ENCODE assay signal across 14 cellular contexts in the genomic region with DNA sequence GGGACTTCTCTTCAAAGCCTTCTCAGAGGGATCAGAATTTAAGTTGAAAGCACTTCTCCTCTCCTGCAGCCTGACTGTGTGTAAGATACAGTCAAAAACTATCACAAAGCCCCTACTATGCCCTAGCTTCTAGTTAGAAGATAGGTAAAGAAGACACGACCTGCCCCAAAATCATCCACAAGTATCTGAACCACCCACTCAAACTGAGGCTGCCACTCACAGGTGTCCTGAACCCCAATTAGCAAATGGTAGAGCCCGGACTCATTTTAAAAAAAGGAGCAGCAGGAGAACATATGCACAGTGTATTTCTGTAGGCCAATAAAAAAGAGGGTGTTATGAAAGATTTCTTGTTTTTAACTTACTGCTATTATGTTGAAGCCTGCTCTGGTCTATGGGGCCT.
DNase-seq lines count a peak whose midpoint lies in the region; ATAC-seq and TF ChIP-seq lines count a peak whose summit lies in the region.
"Had no signal": no experiment of that assay in that cellular context is flagged by ENCODE, and none has a peak within 500 bp of the region (broad histone marks: within the 10 kb centered on the region; RNA-seq: fewer than 3 reads in every experiment).

No MANE protein-coding gene starts in this region.

- no peaks in the 10 kb centered on the region for H3K27me3 Mint-ChIP-seq in activated T-cell treated with anti-CD3 and anti-CD28 coated beads, Interleukin-2, amount 50 U/mL, for 24 hours
- H3K27me3 Mint-ChIP-seq in T-helper 17 cell (no peaks in the 10 kb centered on the region), brain (no peaks in the 10 kb centered on the region)

- peak overlapping the region; percentile 72 for H3K4me3 Mint-ChIP-seq in activated T-cell treated with anti-CD3 and anti-CD28 coated beads, Interleukin-2, amount 50 U/mL, for 24 hours
- H3K4me3 Mint-ChIP-seq in T-helper 17 cell (peak overlapping the region; percentile 81), brain (peak overlapping the region in 1 of 5 experiments; percentile 74)
- peak overlapping the region; percentile 60 for H3K4me3 Mint-ChIP-seq in stimulated activated effector memory CD8-positive, alpha-beta T cell treated with anti-CD3 and anti-CD28 coated beads, Interleukin-12 subunit alpha, Interleukin-12 subunit beta, amount 100 ng/mL, for 72 hours

- peak overlapping the region; percentile 93 for H3K27ac Mint-ChIP-seq in activated T-cell treated with anti-CD3 and anti-CD28 coated beads, Interleukin-2, amount 50 U/mL, for 24 hours
- H3K27ac Mint-ChIP-seq in T-helper 17 cell (peak overlapping the region; percentile 99), brain (peak overlapping the region in 4 of 5 experiments; percentile 10 to 84 (median 44))
- H3K27ac Mint-ChIP-seq in stimulated activated effector memory CD8-positive, alpha-beta T cell treated with anti-CD3 and anti-CD28 coated beads, Interleukin-12 subunit alpha, Interleukin-12 subunit beta, amount 100 ng/mL, for 72 hours: peak overlapping the region; percentile 78

- no peaks in the 10 kb centered on the region for H3K9me3 Mint-ChIP-seq in activated T-cell treated with anti-CD3 and anti-CD28 coated beads, Interleukin-2, amount 50 U/mL, for 24 hours
- peaks cover 0 to 3% (median 0%) of the 10 kb centered on the region in 5 experiments for H3K9me3 Mint-ChIP-seq in brain
- H3K9me3 Mint-ChIP-seq in stimulated activated effector memory CD8-positive, alpha-beta T cell treated with anti-CD3 and anti-CD28 coated beads, Interleukin-12 subunit alpha, Interleukin-12 subunit beta, amount 100 ng/mL, for 72 hours: no peaks in the 10 kb centered on the region

- no peak for DNase-seq in activated T-cell treated with anti-CD3 and anti-CD28 coated beads, Interleukin-2, amount 50 U/mL, for 24 hours
- DNase-seq in activated T-cell treated with anti-CD3 and anti-CD28 coated beads, Interleukin-2, amount 50 U/mL, for 1 hour: no peak
- no peak for DNase-seq in T-helper 17 cell
- peak in 1 of 2 donors; percentile 49 for DNase-seq in stimulated activated effector memory CD8-positive, alpha-beta T cell treated with anti-CD3 and anti-CD28 coated beads, Interleukin-12 subunit alpha, Interleukin-12 subunit beta, amount 100 ng/mL, for 72 hours (ENCODE audit: low spot score in 2 of 2)
- no peak for DNase-seq in NCI-H446 (lab: John Stamatoyannopoulos, UW)
- DNase-seq: DMS53; erythroblast; NCI-H69; SHP77 treated with DMSO at 0.1 percent for 48 hours; stimulated activated CD4-positive, alpha-beta T cell treated with anti-CD3 and anti-CD28 coated beads, Interleukin-2, amount 100 ng/mL, for 48 hours; WERI-Rb-1 had no signal

- peaks cover 7% of the 10 kb centered on the region for H3K36me3 Mint-ChIP-seq in activated T-cell treated with anti-CD3 and anti-CD28 coated beads, Interleukin-2, amount 50 U/mL, for 24 hours (ENCODE audit: low read depth)
- peaks cover 3% of the 10 kb centered on the region for H3K36me3 Mint-ChIP-seq in T-helper 17 cell (ENCODE audit: low read depth)
- no peaks in the 10 kb centered on the region for H3K36me3 Mint-ChIP-seq in brain
- peaks cover 22% of the 10 kb centered on the region for H3K36me3 Mint-ChIP-seq in stimulated activated effector memory CD8-positive, alpha-beta T cell treated with anti-CD3 and anti-CD28 coated beads, Interleukin-12 subunit alpha, Interleukin-12 subunit beta, amount 100 ng/mL, for 72 hours

- TF ChIP-seq CTCF in brain (conservative IDR thresholded peaks at IDR 0.05): no peak

- no peaks in the 10 kb centered on the region for H3K9me3 ChIP-seq in T-helper 17 cell (ENCODE audit: control insufficient read depth, low read length, poor library complexity, severe bottlenecking)

- peaks cover 89% of the 10 kb centered on the region for H3K4me1 Mint-ChIP-seq in activated T-cell treated with anti-CD3 and anti-CD28 coated beads, Interleukin-2, amount 50 U/mL, for 24 hours (ENCODE audit: low read depth)
- H3K4me1 Mint-ChIP-seq in T-helper 17 cell (peaks cover 70% of the 10 kb centered on the region), brain (peaks cover 58% of the 10 kb centered on the region)
- H3K4me1 Mint-ChIP-seq in stimulated activated effector memory CD8-positive, alpha-beta T cell treated with anti-CD3 and anti-CD28 coated beads, Interleukin-12 subunit alpha, Interleukin-12 subunit beta, amount 100 ng/mL, for 72 hours: peaks cover 84% of the 10 kb centered on the region

- ATAC-seq in T-helper 17 cell (no peak), esophagus mucosa (no peak), GM18517 (IDR thresholded peaks at IDR 0.05; ENCODE audit: unreplicated experiment) (no peak)
- ATAC-seq in stimulated activated effector memory CD8-positive, alpha-beta T cell treated with anti-CD3 and anti-CD28 coated beads, Interleukin-12 subunit alpha, Interleukin-12 subunit beta, amount 100 ng/mL, for 72 hours: no peak

Comparison
In these comparisons a context has a peak if more than half of its experiments do, and no peak if none do; other contexts are left out.
1. H3K27ac Mint-ChIP-seq: peak in every context shown above with its lines; median percentile 99 in T-helper 17 cell; 93 in activated T-cell treated with anti-CD3 and anti-CD28 coated beads, Interleukin-2, amount 50 U/mL, for 24 hours; 78 in stimulated activated effector memory CD8-positive, alpha-beta T cell treated with anti-CD3 and anti-CD28 coated beads, Interleukin-12 subunit alpha, Interleukin-12 subunit beta, amount 100 ng/mL, for 72 hours; 44 in brain.